Comparison of ENCODE assay signal across 38 cellular contexts in genomic region chr12:105899589-105899988, GRCh38.
DNase-seq lines count a peak whose midpoint lies in the region; ATAC-seq, FAIRE-seq and TF ChIP-seq lines count a peak whose summit lies in the region.
"Had no signal": no experiment of that assay in that cellular context is flagged by ENCODE, and none has a peak within 500 bp of the region (broad histone marks: within the 10 kb centered on the region; RNA-seq: fewer than 3 reads in every experiment).

No MANE protein-coding gene starts in this region.

- H2AFZ ChIP-seq in K562 (ENCODE audit: low read depth, low read length), result peak overlapping the region; percentile 68

- H3K27ac Mint-ChIP-seq in mesothelial cell of epicardium, result peak overlapping the region; percentile 90
- H3K27ac Mint-ChIP-seq: activated CD8-positive, alpha-beta memory T cell treated with anti-CD3 and anti-CD28 coated beads, Interleukin-2, amount 10 ng/mL, durations not matched to agents 7 days and 5 days; CD4-positive, CD25-positive, alpha-beta regulatory T cell; dendritic cell treated with granulocyte-macrophage colony-stimulating factor and Interleukin-4, amounts not matched to agents 40 ng/mL and 50 ng/mL, for 4 days; nephron progenitor cell; stimulated activated naive CD8-positive, alpha-beta T cell treated with anti-CD3 and anti-CD28 coated beads, Interleukin-15, amount 100 ng/mL, for 72 hours; T-helper 1 cell treated with Interleukin-12 subunit alpha and Interleukin-12 subunit beta and Interleukin-4 antibody, amounts not matched to agents 30 μg/mL and 1 μg/mL, for 36 hours had no signal

- H3K27me3 ChIP-seq in K562 (ENCODE audit: control insufficient read depth in 2 of 2, insufficient read depth in 2 of 2, low read length in 2 of 2) (no peaks in the 10 kb centered on the region), prostate gland (replicated peaks; ENCODE audit: insufficient read depth) (no peaks in the 10 kb centered on the region)
- H3K27me3 ChIP-seq: MG63, ovary, vagina had no signal

- H3K36me3 ChIP-seq in K562 (ENCODE audit: control insufficient read depth, insufficient read depth, low read length) (no peaks in the 10 kb centered on the region), prostate gland (no peaks in the 10 kb centered on the region)
- H3K36me3 ChIP-seq: MG63, ovary, thoracic aorta, vagina had no signal

- TF ChIP-seq POLR2A in GM12891 (IDR thresholded peaks at IDR 0.05; ENCODE audit: low read depth, low read length), result no peak
- TF ChIP-seq POLR2A in NB4 (IDR thresholded peaks at IDR 0.05; ENCODE audit: extremely low read depth, insufficient read length), result no peak
- no peak for TF ChIP-seq POLR2A in K562 (conservative IDR thresholded peaks at IDR 0.05)
- no peak for TF ChIP-seq POLR2A in prostate gland (IDR thresholded peaks at IDR 0.05)

- CTCF ChIA-PET in K562 (lab: Yijun Ruan, JAX; ENCODE audit: low intra/inter-chr PET ratio), result no interaction called here

- 3% methylated on average over 5 of the region's 5 CpGs for WGBS in K562 (ENCODE audit: insufficient coverage, low coverage, missing lambda C conversion rate)
- 72% methylated on average over 5 of the region's 5 CpGs for WGBS in prostate gland

- no peak for TF ChIP-seq EP300 in K562 (IDR thresholded peaks at IDR 0.05; ENCODE audit: low read length)

- no peak overlapping the region for H3K9ac ChIP-seq in K562 (ENCODE audit: insufficient read depth in 1 of 2, low read depth in 2 of 2, low read length in 2 of 2)
- H3K9ac ChIP-seq: KMS-11 had no signal

- no peaks in the 10 kb centered on the region; the same call in 1 of the 2 replicates for H3K9me3 ChIP-seq in K562 (replicated peaks; ENCODE audit: control insufficient read depth, insufficient read depth, low read depth, low read length)
- H3K9me3 ChIP-seq in prostate gland, result no peaks in the 10 kb centered on the region
- H3K9me3 ChIP-seq: A549, MG63, ovary, thoracic aorta, vagina had no signal

- H3K79me2 ChIP-seq in K562 (ENCODE audit: control insufficient read depth, insufficient read depth, low read length), result no peaks in the 10 kb centered on the region

- in situ Hi-C loops in K562 (cut with MboI), result no loop called here

- H3K4me3 ChIP-seq in NB4 (ENCODE audit: low read depth, low read length), result no peak overlapping the region
- H3K4me3 ChIP-seq in K562, result no peak overlapping the region
- H3K4me3 ChIP-seq in prostate gland, result no peak overlapping the region
- H3K4me3 ChIP-seq: A549, MG63, ovary, SK-N-MC, thoracic aorta, vagina had no signal

- H3K4me1 ChIP-seq in K562 (replicated peaks in 1 of 2; ENCODE audit: control insufficient read depth in 2 of 2, insufficient read depth in 2 of 2, low read length in 2 of 2), result 0 out of 5 replicates have a peak, but pooled peaks cover 0 to 4% of the 10 kb centered on the region in 2 experiments
- no peaks in the 10 kb centered on the region for H3K4me1 ChIP-seq in prostate gland (replicated peaks)
- H3K4me1 ChIP-seq: A549 had no signal

- ATAC-seq in K562, result no peak
- ATAC-seq: A549; activated CD8-positive, alpha-beta memory T cell treated with anti-CD3 and anti-CD28 coated beads, Interleukin-2, amount 10 ng/mL, durations not matched to agents 7 days and 5 days; activated T-cell treated with anti-CD3 and anti-CD28 coated beads, Interleukin-2, amount 50 U/mL, for 4 hours; esophagus mucosa; left cardiac atrium; PC-3; stimulated activated naive CD8-positive, alpha-beta T cell treated with anti-CD3 and anti-CD28 coated beads, Interleukin-15, amount 100 ng/mL, for 72 hours had no signal

- no peak for TF ChIP-seq RAD21 in K562 (CRISPR knock-in tag; conservative IDR thresholded peaks at IDR 0.05 in 1 of 2, IDR thresholded peaks at IDR 0.05 in 1 of 2)

- H3K4me3 Mint-ChIP-seq in mesothelial cell of epicardium, result no peak overlapping the region
- H3K4me3 Mint-ChIP-seq: activated CD8-positive, alpha-beta memory T cell treated with anti-CD3 and anti-CD28 coated beads, Interleukin-2, amount 10 ng/mL, durations not matched to agents 7 days and 5 days; activated T-cell treated with anti-CD3 and anti-CD28 coated beads, Interleukin-2, amount 50 U/mL, for 4 hours; CD4-positive, CD25-positive, alpha-beta regulatory T cell; dendritic cell treated with granulocyte-macrophage colony-stimulating factor and Interleukin-4, amounts not matched to agents 40 ng/mL and 50 ng/mL, for 4 days; nephron progenitor cell; stimulated activated naive CD8-positive, alpha-beta T cell treated with anti-CD3 and anti-CD28 coated beads, Interleukin-15, amount 100 ng/mL, for 72 hours; T-helper 1 cell treated with Interleukin-12 subunit alpha and Interleukin-12 subunit beta and Interleukin-4 antibody, amounts not matched to agents 30 μg/mL and 1 μg/mL, for 36 hours had no signal

- POLR2A ChIA-PET in K562 (lab: Yijun Ruan, JAX), result no interaction called here

- H3K36me3 Mint-ChIP-seq in mesothelial cell of epicardium, result no peaks in the 10 kb centered on the region
- H3K36me3 Mint-ChIP-seq: activated CD8-positive, alpha-beta memory T cell treated with anti-CD3 and anti-CD28 coated beads, Interleukin-2, amount 10 ng/mL, durations not matched to agents 7 days and 5 days; CD4-positive, CD25-positive, alpha-beta regulatory T cell had no signal

- peaks cover 7% of the 10 kb centered on the region for H3K9me3 Mint-ChIP-seq in mesothelial cell of epicardium
- H3K9me3 Mint-ChIP-seq: activated T-cell treated with anti-CD3 and anti-CD28 coated beads, Interleukin-2, amount 50 U/mL, for 4 hours; dendritic cell treated with granulocyte-macrophage colony-stimulating factor and Interleukin-4, amounts not matched to agents 40 ng/mL and 50 ng/mL, for 4 days; T-helper 1 cell treated with Interleukin-12 subunit alpha and Interleukin-12 subunit beta and Interleukin-4 antibody, amounts not matched to agents 30 μg/mL and 1 μg/mL, for 36 hours had no signal

- no peaks in the 10 kb centered on the region for H3K27me3 Mint-ChIP-seq in mesothelial cell of epicardium (ENCODE audit: low read depth)
- H3K27me3 Mint-ChIP-seq: activated CD8-positive, alpha-beta memory T cell treated with anti-CD3 and anti-CD28 coated beads, Interleukin-2, amount 10 ng/mL, durations not matched to agents 7 days and 5 days; dendritic cell treated with granulocyte-macrophage colony-stimulating factor and Interleukin-4, amounts not matched to agents 40 ng/mL and 50 ng/mL, for 4 days; stimulated activated naive CD8-positive, alpha-beta T cell treated with anti-CD3 and anti-CD28 coated beads, Interleukin-15, amount 100 ng/mL, for 72 hours had no signal

- BruUV-seq in K562 (replicated peaks; lab: Mats Ljungman, UMichigan), result no TSS peak

- TF ChIP-seq CTCF in NB4 (IDR thresholded peaks at IDR 0.05; ENCODE audit: low read depth, low read length) (no peak), K562 (IDR thresholded peaks at IDR 0.05 in 2 of 3, conservative IDR thresholded peaks at IDR 0.05 in 1 of 3; ENCODE audit: insufficient read depth in 2 of 3, low read depth in 1 of 3, low read length in 3 of 3) (no peak), mesothelial cell of epicardium (IDR thresholded peaks at IDR 0.05; ENCODE audit: unreplicated experiment) (no peak), prostate gland (IDR thresholded peaks at IDR 0.05) (no peak)

- FAIRE-seq in GM12891 (lab: Jason Lieb, UNC) (no peak), K562 (lab: Jason Lieb, UNC) (no peak)
- FAIRE-seq: A549, GM18507, H54, small intestine, TTC549 had no signal

- no peak overlapping the region for H3K4me2 ChIP-seq in K562 (ENCODE audit: insufficient read depth, low read length)
- H3K4me2 ChIP-seq: A549, KMS-11 had no signal

- peaks cover 30% of the 10 kb centered on the region for H3K4me1 Mint-ChIP-seq in mesothelial cell of epicardium
- H3K4me1 Mint-ChIP-seq: activated CD8-positive, alpha-beta memory T cell treated with anti-CD3 and anti-CD28 coated beads, Interleukin-2, amount 10 ng/mL, durations not matched to agents 7 days and 5 days; CD4-positive, CD25-positive, alpha-beta regulatory T cell; stimulated activated naive CD8-positive, alpha-beta T cell treated with anti-CD3 and anti-CD28 coated beads, Interleukin-15, amount 100 ng/mL, for 72 hours had no signal

- no peaks in the 10 kb centered on the region for H3K9me1 ChIP-seq in K562 (ENCODE audit: control insufficient read depth, insufficient read depth, low read length)

- H3K27ac ChIP-seq in K562 (ENCODE audit: extremely low read depth, low read depth, low read length), result no peak overlapping the region
- H3K27ac ChIP-seq in prostate gland, result no peak overlapping the region
- H3K27ac ChIP-seq: A549, HL-60, KMS-11, ovary, SK-N-MC, thoracic aorta, vagina had no signal

- intact Hi-C loops in K562 (cut with micrococcal nuclease) (no loop called here), prostate gland (cut with DNase I) (no loop called here)

- no peak for DNase-seq in GM12891 (ENCODE audit: insufficient read length, low spot score)
- DNase-seq in NB4 (ENCODE audit: low read depth), result peak; percentile 10
- DNase-seq in K562 (ENCODE audit: extremely low read depth in 1 of 4, low spot score in 3 of 4), result no peak
- no peak for DNase-seq in mesothelial cell of epicardium (ENCODE audit: low spot score in 2 of 2, unreplicated experiment in 2 of 2)
- DNase-seq in NCI-H446 (lab: John Stamatoyannopoulos, UW), result no peak
- DNase-seq in stimulated activated naive CD4-positive, alpha-beta T cell (lab: John Stamatoyannopoulos, UW), result no peak
- DNase-seq in prostate gland (ENCODE audit: low spot score), result no peak
- no peak for DNase-seq in DMS 273 (lab: John Stamatoyannopoulos, UW; ENCODE audit: unreplicated experiment)
- DNase-seq: activated CD8-positive, alpha-beta memory T cell treated with anti-CD3 and anti-CD28 coated beads, Interleukin-2, amount 10 ng/mL, durations not matched to agents 7 days and 5 days; activated T-cell treated with anti-CD3 and anti-CD28 coated beads, Interleukin-2, amount 50 U/mL, for 4 hours; caudate nucleus; CD4-positive, CD25-positive, alpha-beta regulatory T cell; DND-41; foreskin melanocyte; left cardiac atrium; mammary epithelial cell; MG63; NCI-H1694; NCI-H446 treated with DMSO at 0.1 percent for 48 hours; NCI-H774; nephron progenitor cell; ovary; PC-3; small intestine; stimulated activated CD4-positive, alpha-beta T cell treated with anti-CD3 and anti-CD28 coated beads, Interleukin-1b, Interleukin-23, amount 100 ng/mL, for 48 hours; stimulated activated naive CD8-positive, alpha-beta T cell treated with anti-CD3 and anti-CD28 coated beads, Interleukin-15, amount 100 ng/mL, for 72 hours had no signal

- no peaks in the 10 kb centered on the region for H4K20me1 ChIP-seq in K562 (replicated peaks; ENCODE audit: control insufficient read depth, insufficient read depth, low read length)

TF ChIP-seq in GM12891, 5 proteins besides CTCF, POLR2A, EP300 and RAD21:
- TF ChIP-seq SPI1 (IDR thresholded peaks at IDR 0.05; ENCODE audit: low read depth, low read length) (peak; percentile 88), TAF1 (IDR thresholded peaks at IDR 0.05; ENCODE audit: low read depth, low read length) (no peak)

TF ChIP-seq in K562, 482 proteins besides CTCF, POLR2A, EP300 and RAD21 (continues in another document):
- no peak for TF ChIP-seq ZNF217 (CRISPR knock-in tag; IDR thresholded peaks at IDR 0.05)
- no peak for TF ChIP-seq NR2C1 (IDR thresholded peaks at IDR 0.05)
- no peak for TF ChIP-seq NR2C1 (tag; IDR thresholded peaks at IDR 0.05)
- no peak for TF ChIP-seq EGR1 (conservative IDR thresholded peaks at IDR 0.05)
- TF ChIP-seq PHTF2 (CRISPR knock-in tag; IDR thresholded peaks at IDR 0.05), result no peak
- TF ChIP-seq U2AF2 (optimal IDR thresholded peaks at IDR 0.05; ENCODE audit: low read depth, low read length), result no peak
